1 cellular context compared by ENCODE assay signal in the genomic region with DNA sequence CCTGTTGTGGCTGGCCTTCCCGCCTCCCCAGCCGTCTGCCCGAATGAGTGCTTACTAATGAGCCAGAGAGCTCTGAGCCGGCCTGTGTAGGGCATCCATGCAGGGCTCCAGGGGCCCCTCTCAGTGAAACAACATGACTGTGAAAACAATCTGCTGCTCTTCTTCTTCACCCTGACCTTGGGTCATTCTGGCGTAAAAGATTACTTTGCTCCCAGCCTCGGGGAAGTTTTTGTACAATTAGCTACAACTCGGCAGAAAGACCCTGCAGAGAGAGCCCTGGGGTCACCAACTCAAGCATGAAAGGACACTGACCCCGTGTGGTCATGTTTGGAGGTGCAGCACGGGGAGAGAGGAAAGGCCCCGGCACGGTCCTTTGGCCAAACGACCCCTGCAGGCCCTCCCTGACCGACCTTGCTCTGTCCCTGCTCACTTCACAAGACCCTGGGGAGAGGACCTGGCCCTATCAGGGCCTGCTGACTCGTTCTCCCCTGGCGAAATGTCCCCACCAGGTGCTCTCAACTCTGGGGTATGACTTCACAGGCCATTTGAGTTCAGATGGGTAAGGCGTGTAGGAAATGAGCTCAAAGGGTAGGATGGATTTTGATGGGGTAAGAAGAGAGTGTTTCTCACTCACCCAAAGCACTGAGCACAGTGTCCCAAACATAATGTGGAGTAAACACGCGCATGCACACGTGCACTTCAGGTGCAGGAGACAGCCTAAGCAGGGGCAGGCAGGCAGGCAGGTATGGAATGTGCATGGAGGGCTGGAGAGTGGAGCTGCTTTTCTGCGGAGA.
TF ChIP-seq lines count a peak whose summit lies in the region.

No MANE protein-coding gene starts in this region.

TF ChIP-seq in H1, 55 proteins besides CTCF, POLR2A, EP300 and RAD21:
- TF ChIP-seq HDAC2 (IDR thresholded peaks at IDR 0.05; ENCODE audit: borderline replicate concordance in 1 of 2, low read depth in 2 of 2, low read length in 2 of 2) (no peak), HDAC6 (IDR thresholded peaks at IDR 0.05; ENCODE audit: low read depth, low read length) (no peak), CREB1 (IDR thresholded peaks at IDR 0.05) (no peak), MAX (IDR thresholded peaks at IDR 0.05) (no peak), YY1 (IDR thresholded peaks at IDR 0.05; ENCODE audit: low read depth, low read length) (peak; percentile 56; the same call in 1 of the 2 replicates), TBP (IDR thresholded peaks at IDR 0.05; ENCODE audit: low read depth, low read length) (peak; percentile 16; the same call in 1 of the 2 replicates), TAF1 (IDR thresholded peaks at IDR 0.05; ENCODE audit: low read depth, low read length) (peak; percentile 40; the same call in 1 of the 2 replicates), KDM4A (IDR thresholded peaks at IDR 0.05; ENCODE audit: low read depth, low read length, severe bottlenecking) (no peak), SP1 (IDR thresholded peaks at IDR 0.05; ENCODE audit: low read depth, low read length) (no peak), EGR1 (IDR thresholded peaks at IDR 0.05; ENCODE audit: borderline replicate concordance, low read depth, low read length) (no peak), EZH2 (IDR thresholded peaks at IDR 0.05; ENCODE audit: low read depth, low read length, severe bottlenecking) (no peak), NRF1 (IDR thresholded peaks at IDR 0.05; ENCODE audit: low read depth, low read length) (no peak), BACH1 (IDR thresholded peaks at IDR 0.05; ENCODE audit: low read length) (no peak), RNF2 (IDR thresholded peaks at IDR 0.05; ENCODE audit: borderline replicate concordance, low read depth, low read length, missing control alignments, poor library complexity, severe bottlenecking) (no peak), POLR2AphosphoS5 (IDR thresholded peaks at IDR 0.05; ENCODE audit: low read depth, low read length) (no peak), JUN (IDR thresholded peaks at IDR 0.05; ENCODE audit: low read depth, low read length) (no peak)
- TF ChIP-seq, protein P1, sequence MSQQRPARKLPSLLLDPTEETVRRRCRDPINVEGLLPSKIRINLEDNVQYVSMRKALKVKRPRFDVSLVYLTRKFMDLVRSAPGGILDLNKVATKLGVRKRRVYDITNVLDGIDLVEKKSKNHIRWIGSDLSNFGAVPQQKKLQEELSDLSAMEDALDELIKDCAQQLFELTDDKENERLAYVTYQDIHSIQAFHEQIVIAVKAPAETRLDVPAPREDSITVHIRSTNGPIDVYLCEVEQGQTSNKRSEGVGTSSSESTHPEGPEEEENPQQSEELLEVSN (IDR thresholded peaks at IDR 0.05) = peak; percentile 47; the same call in 1 of the 2 replicates
